ENCODE assay signal across 7 cellular contexts in genomic region chrX:15946783-15947550, GRCh38.
A peak's percentile ranks its signal among the peaks of the same experiment; 100 is the strongest.
DNase-seq lines count a peak whose midpoint lies in the region; ATAC-seq and TF ChIP-seq lines count a peak whose summit lies in the region.

No MANE protein-coding gene starts in this region.

- no peaks in the 10 kb centered on the region for H3K79me2 ChIP-seq in GM23248 (ENCODE audit: insufficient read depth)

- H3K4me3 Mint-ChIP-seq in endodermal cell (peak overlapping the region; percentile 18), osteocyte (ENCODE audit: unreplicated experiment) (no peak overlapping the region)

- peaks cover 33% of the 10 kb centered on the region for H3K4me1 Mint-ChIP-seq in endodermal cell
- peaks cover 25% of the 10 kb centered on the region for H3K4me1 Mint-ChIP-seq in osteocyte (ENCODE audit: unreplicated experiment)

- H3K27ac Mint-ChIP-seq in endodermal cell (peak overlapping the region; percentile 95), osteocyte (ENCODE audit: unreplicated experiment) (peak overlapping the region; percentile 49)

- H3K36me3 ChIP-seq in GM23248 (ENCODE audit: low read depth) (no peaks in the 10 kb centered on the region), endodermal cell (ENCODE audit: control insufficient read depth, insufficient read depth, low read length) (no peaks in the 10 kb centered on the region)
- no peaks in the 10 kb centered on the region for H3K36me3 ChIP-seq in effector memory CD4-positive, alpha-beta T cell (ENCODE audit: control insufficient read depth, insufficient read depth, low read length)

- H3K4me2 ChIP-seq in GM23248 (ENCODE audit: unreplicated experiment) = peak overlapping the region; percentile 85

- ATAC-seq in HG03097 (IDR thresholded peaks at IDR 0.05; ENCODE audit: low FRiP score, unreplicated experiment) = no peak
- no peak for ATAC-seq in GM21423 (IDR thresholded peaks at IDR 0.05; ENCODE audit: unreplicated experiment)

- no peaks in the 10 kb centered on the region for H3K9me3 ChIP-seq in GM23248 (ENCODE audit: low read depth)
- H3K9me3 ChIP-seq in endodermal cell (ENCODE audit: control insufficient read depth, low read length) = no peaks in the 10 kb centered on the region
- no peaks in the 10 kb centered on the region for H3K9me3 ChIP-seq in effector memory CD4-positive, alpha-beta T cell (ENCODE audit: control insufficient read depth, low read length)

- DNase-seq in GM23248 (peak; percentile 90), NOMO-1 (lab: John Stamatoyannopoulos, UW; ENCODE audit: unreplicated experiment in 2 of 2) (peak; percentile 5 to 57), endodermal cell (peak; percentile 60), osteocyte (ENCODE audit: extremely low spot score, unreplicated experiment) (no peak)
- DNase-seq in effector memory CD4-positive, alpha-beta T cell = no peak

- H3K27me3 ChIP-seq in GM23248 (replicated peaks; ENCODE audit: insufficient read depth) (no peaks in the 10 kb centered on the region), endodermal cell (ENCODE audit: control insufficient read depth, insufficient read depth, low read length, poor library complexity, severe bottlenecking) (no peaks in the 10 kb centered on the region)
- no peaks in the 10 kb centered on the region for H3K27me3 ChIP-seq in effector memory CD4-positive, alpha-beta T cell (replicated peaks; ENCODE audit: control insufficient read depth, insufficient read depth, low read length, poor library complexity, severe bottlenecking)

- H3K9ac ChIP-seq in GM23248 = no peak overlapping the region
- H3K9ac ChIP-seq in endodermal cell (ENCODE audit: extremely low read depth, low read length, poor library complexity, severe bottlenecking) = no peak overlapping the region

- H3K27ac ChIP-seq in GM23248 = peak overlapping the region; percentile 62
- H3K27ac ChIP-seq in endodermal cell (ENCODE audit: low read depth, low read length) = no peak overlapping the region
- H3K27ac ChIP-seq in effector memory CD4-positive, alpha-beta T cell (ENCODE audit: insufficient read depth, low read length, poor library complexity, severe bottlenecking) = no peak overlapping the region

- 42 to 90% methylated on average over 1 to 6 of the region's 6 CpGs for WGBS in GM23248 (ENCODE audit: low coverage in 1 of 2, low lambda C conversion rate in 2 of 2, missing lambda C conversion rate in 2 of 2), 2 experiments
- 77% methylated on average over 6 of the region's 6 CpGs; no CpG with 5 or more reads in 1 of the 2 experiments for WGBS in endodermal cell (ENCODE audit: insufficient coverage in 1 of 2, insufficient read length in 1 of 2), 2 experiments

- peaks cover 12% of the 10 kb centered on the region; the same call in 1 of the 2 replicates for H3F3A ChIP-seq in GM23248 (ENCODE audit: insufficient read depth)

- no peaks in the 10 kb centered on the region for H4K20me1 ChIP-seq in GM23248 (ENCODE audit: insufficient read depth)

- H3K4me1 ChIP-seq in GM23248 (ENCODE audit: insufficient read depth) (peaks cover 10% of the 10 kb centered on the region; the same call in 1 of the 2 replicates), endodermal cell (ENCODE audit: control insufficient read depth, insufficient read depth, low read length) (no peaks in the 10 kb centered on the region)
- H3K4me1 ChIP-seq in effector memory CD4-positive, alpha-beta T cell (ENCODE audit: control insufficient read depth, insufficient read depth, low read length, poor library complexity, severe bottlenecking) = no peaks in the 10 kb centered on the region

- H3K36me3 Mint-ChIP-seq in endodermal cell (ENCODE audit: low read depth) = peaks cover 5% of the 10 kb centered on the region
- no peaks in the 10 kb centered on the region for H3K36me3 Mint-ChIP-seq in osteocyte (ENCODE audit: unreplicated experiment)

- TF ChIP-seq CTCF in endodermal cell (conservative IDR thresholded peaks at IDR 0.05) (no peak), osteocyte (IDR thresholded peaks at IDR 0.05) (no peak)

- no peaks in the 10 kb centered on the region for H3K9me2 ChIP-seq in GM23248 (ENCODE audit: insufficient read depth)

- peak overlapping the region; percentile 43 for H3K4me3 ChIP-seq in GM23248
- no peak overlapping the region for H3K4me3 ChIP-seq in endodermal cell (ENCODE audit: low read length)
- H3K4me3 ChIP-seq in effector memory CD4-positive, alpha-beta T cell (ENCODE audit: insufficient read depth, low read depth, low read length, poor library complexity, severe bottlenecking) = no peak overlapping the region

- H2AFZ ChIP-seq in GM23248 = no peak overlapping the region

- in situ Hi-C loops in GM23248 (cut with MboI) = no loop called here

- no peaks in the 10 kb centered on the region for H3K9me3 Mint-ChIP-seq in endodermal cell
- H3K9me3 Mint-ChIP-seq in osteocyte (ENCODE audit: unreplicated experiment) = no peaks in the 10 kb centered on the region

- no peaks in the 10 kb centered on the region for H3K27me3 Mint-ChIP-seq in endodermal cell (ENCODE audit: insufficient read depth)
- H3K27me3 Mint-ChIP-seq in osteocyte (ENCODE audit: unreplicated experiment) = no peaks in the 10 kb centered on the region

Comparison
In these comparisons a context has a peak if more than half of its experiments do, and no peak if none do; other contexts are left out.
1. DNase-seq: peak in GM23248 (single experiment), NOMO-1 (2 of 2) and endodermal cell (single experiment); none in osteocyte (single experiment) and effector memory CD4-positive, alpha-beta T cell (0 of 3).